In the genomic region with DNA sequence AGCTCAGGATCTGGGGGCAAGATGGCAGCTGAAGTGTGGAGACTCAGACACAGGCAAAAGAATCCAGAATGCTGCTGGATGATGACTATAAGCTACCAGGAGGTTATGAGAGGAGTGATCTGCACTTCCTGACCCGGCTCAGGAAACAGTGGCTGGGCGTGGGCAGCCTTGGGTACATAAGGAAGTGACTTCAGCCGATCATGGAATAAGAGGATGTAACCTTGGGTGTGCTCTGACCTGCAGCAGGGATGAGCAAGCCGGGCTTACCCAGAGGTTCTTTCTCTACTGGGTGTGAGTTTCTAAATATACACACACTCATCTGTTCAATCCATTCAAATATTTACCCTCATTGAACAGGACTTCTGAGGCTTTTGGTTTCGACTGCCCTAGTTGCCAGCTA, we compare ENCODE assay signal across 8 cellular contexts.
DNase-seq lines count a peak whose midpoint lies in the region; ATAC-seq and TF ChIP-seq lines count a peak whose summit lies in the region.

No MANE protein-coding gene starts in this region.

- H3K36me3 Mint-ChIP-seq in Calu3 (ENCODE audit: insufficient read depth, unreplicated experiment): peaks cover 12% of the 10 kb centered on the region
- peaks cover 49% of the 10 kb centered on the region for H3K36me3 Mint-ChIP-seq in T-cell

- intact Hi-C loops in Calu3 (cut with micrococcal nuclease; ENCODE audit: unreplicated experiment): no loop called here

- H3K9ac ChIP-seq in parathyroid adenoma: no peak overlapping the region

- POLR2A ChIA-PET in T-cell (lab: Charles Lee): interaction anchor here in 1 of 2 donors (0.6 to 0.8 kb wide), 2 partner anchors 25 to 51 kb away, joined by 3 to 6 read pairs; no protein-coding TSS in a partner anchor

- no peak overlapping the region for H2AFZ ChIP-seq in parathyroid adenoma

- no peak overlapping the region for H3K4me2 ChIP-seq in parathyroid adenoma (ENCODE audit: low read length)

- H3K27ac Mint-ChIP-seq in Calu3 (ENCODE audit: unreplicated experiment) (peak overlapping the region; percentile 62), T-cell (peak overlapping the region; percentile 68 to 79)

- BruUV-seq in Calu3 (replicated peaks; lab: Mats Ljungman, UMichigan): no TSS peak

- H3K27me3 ChIP-seq in esophagus (ENCODE audit: control insufficient read depth in 1 of 2, insufficient read depth in 2 of 2, low read length in 2 of 2) (no peaks in the 10 kb centered on the region), parathyroid adenoma (ENCODE audit: control insufficient read depth, insufficient read depth, low read length) (no peaks in the 10 kb centered on the region)

- H3K4me1 ChIP-seq in esophagus (ENCODE audit: control insufficient read depth in 2 of 2, insufficient read depth in 2 of 2, low read length in 1 of 2): peaks cover 0 to 11% of the 10 kb centered on the region in 2 donors
- peaks cover 15% of the 10 kb centered on the region for H3K4me1 ChIP-seq in parathyroid adenoma

- H3K4me1 Mint-ChIP-seq in Calu3 (ENCODE audit: low read depth, unreplicated experiment): peaks cover 19% of the 10 kb centered on the region
- H3K4me1 Mint-ChIP-seq in T-cell: peaks cover 93 to 97% (median 97%) of the 10 kb centered on the region in 3 donors

- no peaks in the 10 kb centered on the region for H3K9me3 ChIP-seq in esophagus (ENCODE audit: control insufficient read depth in 2 of 2, insufficient read depth in 1 of 2, low read depth in 1 of 2, low read length in 1 of 2)
- no peaks in the 10 kb centered on the region for H3K9me3 ChIP-seq in parathyroid adenoma (ENCODE audit: control insufficient read depth, low read length)

- H3K36me3 ChIP-seq in esophagus (ENCODE audit: control insufficient read depth in 2 of 2, insufficient read depth in 2 of 2, low read length in 1 of 2): peaks cover 0 to 4% of the 10 kb centered on the region in 2 donors
- no peaks in the 10 kb centered on the region for H3K36me3 ChIP-seq in parathyroid adenoma (ENCODE audit: control insufficient read depth, insufficient read depth, low read length)

- no peak overlapping the region for H3K4me3 ChIP-seq in esophagus (ENCODE audit: low read depth in 1 of 2, low read length in 2 of 2)
- no peak overlapping the region for H3K4me3 ChIP-seq in parathyroid adenoma (ENCODE audit: low read depth, low read length)

- WGBS in esophagus, 2 donors: 24 to 33% methylated on average over 5 of the region's 5 CpGs

- DNase-seq in Calu3 (peak; percentile 64), T-cell (peak in 2 of 34 experiments; percentile 22 to 44), NCI-H128 (lab: John Stamatoyannopoulos, UW; ENCODE audit: unreplicated experiment) (no peak)

- CTCF ChIA-PET in Calu3 (lab: Charles Lee): interaction anchor here (1.4 kb wide), 1 partner anchor 25 kb away, joined by 4 read pairs; no protein-coding TSS in a partner anchor
- CTCF ChIA-PET in T-cell (lab: Charles Lee): interaction anchor here (0.6 to 1.4 kb wide), 6 partner anchors 10 to 397 kb away, joined by 3 to 5 read pairs (median 4); no protein-coding TSS in a partner anchor

- ATAC-seq in HG02763 (IDR thresholded peaks at IDR 0.05; ENCODE audit: unreplicated experiment) (peak; percentile 52), T-cell (replicated peaks in 1 of 4) (peak; percentile 46 to 67 (median 60)), HG02852 (IDR thresholded peaks at IDR 0.05; ENCODE audit: unreplicated experiment) (no peak), HG03342 (IDR thresholded peaks at IDR 0.05; ENCODE audit: unreplicated experiment) (no peak)

- H3K27ac ChIP-seq in esophagus (ENCODE audit: low read depth in 2 of 2, low read length in 1 of 2) (peak overlapping the region; percentile 88 to 94), parathyroid adenoma (peak overlapping the region; percentile 24)

- H3K4me3 Mint-ChIP-seq in Calu3 (ENCODE audit: low read depth, unreplicated experiment): no peak overlapping the region
- H3K4me3 Mint-ChIP-seq in T-cell: peak overlapping the region; percentile 37 to 55 (median 38)

- TF ChIP-seq CTCF in Calu3 (IDR thresholded peaks at IDR 0.05; ENCODE audit: unreplicated experiment) (no peak), parathyroid adenoma (IDR thresholded peaks at IDR 0.05) (no peak)

- H3K9me3 Mint-ChIP-seq in Calu3 (ENCODE audit: low read depth, unreplicated experiment) (no peaks in the 10 kb centered on the region), T-cell (no peaks in the 10 kb centered on the region)

- no peaks in the 10 kb centered on the region for H3K27me3 Mint-ChIP-seq in Calu3 (ENCODE audit: unreplicated experiment)
- no peaks in the 10 kb centered on the region for H3K27me3 Mint-ChIP-seq in T-cell

- peaks cover 47% of the 10 kb centered on the region for H3K79me2 ChIP-seq in parathyroid adenoma

Comparison
In these comparisons a context has a peak if more than half of its experiments do, and no peak if none do; other contexts are left out.
1. ATAC-seq: peak in HG02763 (single experiment) and T-cell (4 of 4); none in HG02852 (single experiment) and HG03342 (single experiment).